1 cellular context compared by ENCODE assay signal in genomic region chr2:3492951-3493609, GRCh38.
A peak's percentile ranks its signal among the peaks of the same experiment; 100 is the strongest.
TF ChIP-seq lines count a peak whose summit lies in the region.

No MANE protein-coding gene starts in this region.

TF ChIP-seq in HepG2, 621 proteins besides CTCF, POLR2A, EP300 and RAD21 (continued from another document):
- TF ChIP-seq ZHX2 (IDR thresholded peaks at IDR 0.05; ENCODE audit: low read depth) = peak; percentile 60; the same call in 1 of the 2 replicates
- TF ChIP-seq ZHX2 (CRISPR knock-in tag; IDR thresholded peaks at IDR 0.05; ENCODE audit: borderline replicate concordance) = no peak
- 0 out of 2 replicates have a peak, but pooled peaks have one; percentile 52 for TF ChIP-seq DNMT3B (CRISPR knock-in tag; conservative IDR thresholded peaks at IDR 0.05)
- peak; percentile 68; the same call in 1 of the 2 replicates for TF ChIP-seq HBP1 (CRISPR knock-in tag; IDR thresholded peaks at IDR 0.05; ENCODE audit: low read depth)
- TF ChIP-seq, protein P1, sequence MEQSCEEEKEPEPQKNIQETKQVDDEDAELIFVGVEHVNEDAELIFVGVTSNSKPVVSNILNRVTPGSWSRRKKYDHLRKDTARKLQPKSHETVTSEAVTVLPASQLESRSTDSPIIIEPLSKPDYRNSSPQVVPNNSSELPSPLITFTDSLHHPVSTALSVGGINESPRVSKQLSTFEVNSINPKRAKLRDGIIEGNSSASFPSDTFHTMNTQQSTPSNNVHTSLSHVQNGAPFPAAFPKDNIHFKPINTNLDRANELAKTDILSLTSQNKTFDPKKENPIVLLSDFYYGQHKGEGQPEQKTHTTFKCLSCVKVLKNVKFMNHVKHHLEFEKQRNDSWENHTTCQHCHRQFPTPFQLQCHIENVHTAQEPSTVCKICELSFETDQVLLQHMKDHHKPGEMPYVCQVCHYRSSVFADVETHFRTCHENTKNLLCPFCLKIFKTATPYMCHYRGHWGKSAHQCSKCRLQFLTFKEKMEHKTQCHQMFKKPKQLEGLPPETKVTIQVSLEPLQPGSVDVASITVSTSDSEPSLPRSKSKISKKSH (CRISPR knock-in tag; IDR thresholded peaks at IDR 0.05; ENCODE audit: borderline replicate concordance) = no peak
- TF ChIP-seq CEBPG (CRISPR knock-in tag; IDR thresholded peaks at IDR 0.05) = peak; percentile 98
- 0 out of 2 replicates have a peak, but pooled peaks have one; percentile 55 for TF ChIP-seq ZBTB20 (CRISPR knock-in tag; IDR thresholded peaks at IDR 0.05; ENCODE audit: borderline replicate concordance, low read depth)
- TF ChIP-seq XRCC5 (optimal IDR thresholded peaks at IDR 0.05; ENCODE audit: low read length) = no peak
- TF ChIP-seq ZNF235 (CRISPR knock-in tag; IDR thresholded peaks at IDR 0.05; ENCODE audit: borderline replicate concordance) = no peak
- no peak for TF ChIP-seq NFATC3 (CRISPR knock-in tag; IDR thresholded peaks at IDR 0.05)
- no peak for TF ChIP-seq ZFP90 (CRISPR knock-in tag; IDR thresholded peaks at IDR 0.05; ENCODE audit: borderline replicate concordance)
- TF ChIP-seq ATF7-NPFF (CRISPR knock-in tag; IDR thresholded peaks at IDR 0.05; ENCODE audit: low read depth) = 0 out of 2 replicates have a peak, but pooled peaks have one; percentile 39
- TF ChIP-seq ATF4 (CRISPR knock-in tag; IDR thresholded peaks at IDR 0.05) = peak in 1 of 2 experiments; percentile 69; a peak in 2 of 4 replicates
- TF ChIP-seq, protein P2, sequence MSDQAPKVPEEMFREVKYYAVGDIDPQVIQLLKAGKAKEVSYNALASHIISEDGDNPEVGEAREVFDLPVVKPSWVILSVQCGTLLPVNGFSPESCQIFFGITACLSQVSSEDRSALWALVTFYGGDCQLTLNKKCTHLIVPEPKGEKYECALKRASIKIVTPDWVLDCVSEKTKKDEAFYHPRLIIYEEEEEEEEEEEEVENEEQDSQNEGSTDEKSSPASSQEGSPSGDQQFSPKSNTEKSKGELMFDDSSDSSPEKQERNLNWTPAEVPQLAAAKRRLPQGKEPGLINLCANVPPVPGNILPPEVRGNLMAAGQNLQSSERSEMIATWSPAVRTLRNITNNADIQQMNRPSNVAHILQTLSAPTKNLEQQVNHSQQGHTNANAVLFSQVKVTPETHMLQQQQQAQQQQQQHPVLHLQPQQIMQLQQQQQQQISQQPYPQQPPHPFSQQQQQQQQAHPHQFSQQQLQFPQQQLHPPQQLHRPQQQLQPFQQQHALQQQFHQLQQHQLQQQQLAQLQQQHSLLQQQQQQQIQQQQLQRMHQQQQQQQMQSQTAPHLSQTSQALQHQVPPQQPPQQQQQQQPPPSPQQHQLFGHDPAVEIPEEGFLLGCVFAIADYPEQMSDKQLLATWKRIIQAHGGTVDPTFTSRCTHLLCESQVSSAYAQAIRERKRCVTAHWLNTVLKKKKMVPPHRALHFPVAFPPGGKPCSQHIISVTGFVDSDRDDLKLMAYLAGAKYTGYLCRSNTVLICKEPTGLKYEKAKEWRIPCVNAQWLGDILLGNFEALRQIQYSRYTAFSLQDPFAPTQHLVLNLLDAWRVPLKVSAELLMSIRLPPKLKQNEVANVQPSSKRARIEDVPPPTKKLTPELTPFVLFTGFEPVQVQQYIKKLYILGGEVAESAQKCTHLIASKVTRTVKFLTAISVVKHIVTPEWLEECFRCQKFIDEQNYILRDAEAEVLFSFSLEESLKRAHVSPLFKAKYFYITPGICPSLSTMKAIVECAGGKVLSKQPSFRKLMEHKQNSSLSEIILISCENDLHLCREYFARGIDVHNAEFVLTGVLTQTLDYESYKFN (CRISPR knock-in tag; conservative IDR thresholded peaks at IDR 0.05) = peak; percentile 77
- TF ChIP-seq ZNF614 (CRISPR knock-in tag; IDR thresholded peaks at IDR 0.05; ENCODE audit: borderline replicate concordance) = peak; percentile 60; the same call in 1 of the 2 replicates
- peak; percentile 41; the same call in 1 of the 2 replicates for TF ChIP-seq NR2F2 (IDR thresholded peaks at IDR 0.05; ENCODE audit: borderline replicate concordance, low read depth)
- TF ChIP-seq, protein P3, sequence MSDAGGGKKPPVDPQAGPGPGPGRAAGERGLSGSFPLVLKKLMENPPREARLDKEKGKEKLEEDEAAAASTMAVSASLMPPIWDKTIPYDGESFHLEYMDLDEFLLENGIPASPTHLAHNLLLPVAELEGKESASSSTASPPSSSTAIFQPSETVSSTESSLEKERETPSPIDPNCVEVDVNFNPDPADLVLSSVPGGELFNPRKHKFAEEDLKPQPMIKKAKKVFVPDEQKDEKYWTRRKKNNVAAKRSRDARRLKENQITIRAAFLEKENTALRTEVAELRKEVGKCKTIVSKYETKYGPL (CRISPR knock-in tag; IDR thresholded peaks at IDR 0.05) = peak; percentile 91; the same call in 1 of the 2 replicates
- TF ChIP-seq PTBP1 (IDR thresholded peaks at IDR 0.05; ENCODE audit: low read depth, low read length, poor library complexity, severe bottlenecking) = no peak
- peak; percentile 34; the same call in 1 of the 2 replicates for TF ChIP-seq THRA (CRISPR knock-in tag; IDR thresholded peaks at IDR 0.05; ENCODE audit: borderline replicate concordance)
- peak; percentile 85 for TF ChIP-seq SAP130 (CRISPR knock-in tag; IDR thresholded peaks at IDR 0.05; ENCODE audit: low read depth)
- TF ChIP-seq TAF1 (CRISPR knock-in tag; IDR thresholded peaks at IDR 0.05) = 0 out of 2 replicates have a peak, but pooled peaks have one; percentile 15
- peak in 1 of 2 experiments; percentile 28; a peak in 1 of 4 replicates for TF ChIP-seq NR2F1 (CRISPR knock-in tag; IDR thresholded peaks at IDR 0.05)
- TF ChIP-seq HDAC2 (CRISPR knock-in tag; IDR thresholded peaks at IDR 0.05) = peak; percentile 79
- TF ChIP-seq ARNTL (CRISPR knock-in tag; IDR thresholded peaks at IDR 0.05) = peak; percentile 44; the same call in 1 of the 2 replicates
- TF ChIP-seq ZGPAT (CRISPR knock-in tag; IDR thresholded peaks at IDR 0.05) = peak; percentile 73
- peak; percentile 62; the same call in 1 of the 2 replicates for TF ChIP-seq BCL6 (CRISPR knock-in tag; IDR thresholded peaks at IDR 0.05)
- no peak for TF ChIP-seq KDM4B (CRISPR knock-in tag; IDR thresholded peaks at IDR 0.05)
- peak; percentile 79; the same call in 1 of the 2 replicates for TF ChIP-seq ZBTB7A (CRISPR knock-in tag; IDR thresholded peaks at IDR 0.05)
- peak; percentile 26; the same call in 1 of the 2 replicates for TF ChIP-seq IRF2 (CRISPR knock-in tag; IDR thresholded peaks at IDR 0.05)
- TF ChIP-seq ZBTB7B (CRISPR knock-in tag; IDR thresholded peaks at IDR 0.05) = peak; percentile 60; the same call in 1 of the 2 replicates
- no peak for TF ChIP-seq ELF4 (CRISPR knock-in tag; IDR thresholded peaks at IDR 0.05; ENCODE audit: borderline replicate concordance)
- no peak for TF ChIP-seq ZNF30 (CRISPR knock-in tag; IDR thresholded peaks at IDR 0.05)
- TF ChIP-seq ZNF124 (CRISPR knock-in tag; IDR thresholded peaks at IDR 0.05) = peak; percentile 21; the same call in 1 of the 2 replicates
- TF ChIP-seq, protein P4, sequence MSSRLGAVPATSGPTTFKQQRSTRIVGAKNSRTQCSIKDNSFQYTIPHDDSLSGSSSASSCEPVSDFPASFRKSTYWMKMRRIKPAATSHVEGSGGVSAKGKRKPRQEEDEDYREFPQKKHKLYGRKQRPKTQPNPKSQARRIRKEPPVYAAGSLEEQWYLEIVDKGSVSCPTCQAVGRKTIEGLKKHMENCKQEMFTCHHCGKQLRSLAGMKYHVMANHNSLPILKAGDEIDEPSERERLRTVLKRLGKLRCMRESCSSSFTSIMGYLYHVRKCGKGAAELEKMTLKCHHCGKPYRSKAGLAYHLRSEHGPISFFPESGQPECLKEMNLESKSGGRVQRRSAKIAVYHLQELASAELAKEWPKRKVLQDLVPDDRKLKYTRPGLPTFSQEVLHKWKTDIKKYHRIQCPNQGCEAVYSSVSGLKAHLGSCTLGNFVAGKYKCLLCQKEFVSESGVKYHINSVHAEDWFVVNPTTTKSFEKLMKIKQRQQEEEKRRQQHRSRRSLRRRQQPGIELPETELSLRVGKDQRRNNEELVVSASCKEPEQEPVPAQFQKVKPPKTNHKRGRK (CRISPR knock-in tag; IDR thresholded peaks at IDR 0.05) = 0 out of 2 replicates have a peak, but pooled peaks have one; percentile 55
- no peak for TF ChIP-seq ZNF891 (CRISPR knock-in tag; IDR thresholded peaks at IDR 0.05)
- no peak for TF ChIP-seq ZNF549 (CRISPR knock-in tag; IDR thresholded peaks at IDR 0.05)
- TF ChIP-seq NR2C2 (CRISPR knock-in tag; IDR thresholded peaks at IDR 0.05; ENCODE audit: borderline replicate concordance) = peak; percentile 72
- TF ChIP-seq ZNF580 (CRISPR knock-in tag; IDR thresholded peaks at IDR 0.05; ENCODE audit: borderline replicate concordance, low read depth) = peak; percentile 38; the same call in 1 of the 2 replicates
- TF ChIP-seq CREM (IDR thresholded peaks at IDR 0.05) = peak; percentile 38; the same call in 1 of the 2 replicates
- no peak for TF ChIP-seq CREM (CRISPR knock-in tag; IDR thresholded peaks at IDR 0.05)
TF ChIP-seq in HepG2: peak in this region for 190.
